ENCODE assay signal across 8 cellular contexts in genomic region chr6:34986845-34987246, GRCh38.
DNase-seq lines count a peak whose midpoint lies in the region; ATAC-seq, FAIRE-seq and TF ChIP-seq lines count a peak whose summit lies in the region.

No MANE protein-coding gene starts in this region.

- H3K4me3 Mint-ChIP-seq in WTC11 = no peak overlapping the region

- no peak overlapping the region for H3K27ac ChIP-seq in kidney (ENCODE audit: low read depth in 2 of 2, low read length in 2 of 2)

- no peak for DNase-seq in Right ventricle myocardium inferior (ENCODE audit: missing footprints)
- no peak for DNase-seq in cardiac septum (ENCODE audit: low spot score)
- DNase-seq in NCI-H2196 (lab: John Stamatoyannopoulos, UW; ENCODE audit: unreplicated experiment) = peak; percentile 73
- peak; percentile 67 for DNase-seq in WTC11 (ENCODE audit: low spot score)
- peak; percentile 89 to 90 for DNase-seq in cardiac fibroblast (ENCODE audit: low read depth in 2 of 2)
- DNase-seq in kidney = no peak
- DNase-seq in stimulated activated CD4-positive, alpha-beta T cell treated with anti-CD3 and anti-CD28 coated beads, Interleukin-1b, Interleukin-23, amount 100 ng/mL, for 1 hour (ENCODE audit: low read depth in 2 of 2) = peak; percentile 18 to 26

- no peaks in the 10 kb centered on the region for H3K9me3 ChIP-seq in kidney (ENCODE audit: control insufficient read depth in 1 of 2, low read length in 2 of 2)

- peaks cover 56% of the 10 kb centered on the region for H3K36me3 Mint-ChIP-seq in WTC11

- H3K9me3 Mint-ChIP-seq in WTC11 = no peaks in the 10 kb centered on the region

- H3K27ac Mint-ChIP-seq in WTC11 = peak overlapping the region; percentile 83

- POLR2A ChIA-PET in WTC11 (lab: Charles Lee) = interaction anchor here (0.7 kb wide), 1 partner anchor 25 kb away, joined by 3 read pairs; no protein-coding TSS in a partner anchor

- peak; percentile 79 for ATAC-seq in Right ventricle myocardium inferior
- peak; percentile 97 for ATAC-seq in WTC11
- no peak for ATAC-seq in HG02885 (IDR thresholded peaks at IDR 0.05; ENCODE audit: poor library complexity, unreplicated experiment)

- peaks cover 21 to 26% of the 10 kb centered on the region in 2 donors for H3K36me3 ChIP-seq in kidney (ENCODE audit: control insufficient read depth in 1 of 2, insufficient read depth in 2 of 2, low read length in 2 of 2)

- TF ChIP-seq CTCF in WTC11 (IDR thresholded peaks at IDR 0.05) (peak; percentile 91), cardiac fibroblast (IDR thresholded peaks at IDR 0.05; ENCODE audit: low read depth, low read length) (peak; percentile 66), kidney (IDR thresholded peaks at IDR 0.05; ENCODE audit: borderline replicate concordance, extremely low read depth, insufficient read depth) (peak; percentile 66)

- CTCF ChIA-PET in WTC11 (lab: Charles Lee) = interaction anchor here (0.6 to 4.9 kb wide), 61 partner anchors 11 to 527 kb away, joined by 3 to 68 read pairs (median 4); partner anchors contain the start of genes SCUBE3, TAF11, TCP11 and ZNF76

- H3K4me1 Mint-ChIP-seq in WTC11 = peaks cover 8% of the 10 kb centered on the region

- intact Hi-C loops in Right ventricle myocardium inferior (cut with DNase I) = loop anchor here (1.0 to 10.0 kb wide), 5 partner anchors 30 to 258 kb away; no protein-coding TSS in a partner anchor
- intact Hi-C loops in cardiac septum (cut with DNase I) = loop anchor here (1.0 to 10.0 kb wide), 3 partner anchors 153 to 250 kb away; no protein-coding TSS in a partner anchor
- intact Hi-C loops in kidney (cut with DNase I) = loop anchor here (5.0 kb wide), 1 partner anchor 150 kb away; no protein-coding TSS in a partner anchor

- FAIRE-seq in kidney (lab: Jason Lieb, UNC) = no peak

- H3K27me3 Mint-ChIP-seq in WTC11 (ENCODE audit: low read depth) = no peaks in the 10 kb centered on the region

- H3K4me3 ChIP-seq in cardiac fibroblast (replicated peaks in 1 of 2; ENCODE audit: low read depth in 2 of 2, low read length in 2 of 2) (no peak overlapping the region), kidney (ENCODE audit: low read length in 2 of 2) (no peak overlapping the region)

- peaks cover 0 to 5% of the 10 kb centered on the region in 2 donors for H3K4me1 ChIP-seq in kidney (ENCODE audit: control insufficient read depth in 1 of 2, insufficient read depth in 1 of 2, low read depth in 1 of 2, low read length in 2 of 2)

- H3K9ac ChIP-seq in kidney (ENCODE audit: low read length in 2 of 2) = no peak overlapping the region

TF ChIP-seq in WTC11, 78 proteins besides CTCF, POLR2A, EP300 and RAD21 (continues in another document):
- TF ChIP-seq, protein P1, sequence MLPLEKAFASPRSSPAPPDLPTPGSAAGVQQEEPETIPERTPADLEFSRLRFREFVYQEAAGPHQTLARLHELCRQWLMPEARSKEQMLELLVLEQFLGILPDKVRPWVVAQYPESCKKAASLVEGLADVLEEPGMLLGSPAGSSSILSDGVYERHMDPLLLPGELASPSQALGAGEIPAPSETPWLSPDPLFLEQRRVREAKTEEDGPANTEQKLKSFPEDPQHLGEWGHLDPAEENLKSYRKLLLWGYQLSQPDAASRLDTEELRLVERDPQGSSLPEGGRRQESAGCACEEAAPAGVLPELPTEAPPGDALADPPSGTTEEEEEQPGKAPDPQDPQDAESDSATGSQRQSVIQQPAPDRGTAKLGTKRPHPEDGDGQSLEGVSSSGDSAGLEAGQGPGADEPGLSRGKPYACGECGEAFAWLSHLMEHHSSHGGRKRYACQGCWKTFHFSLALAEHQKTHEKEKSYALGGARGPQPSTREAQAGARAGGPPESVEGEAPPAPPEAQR (CRISPR knock-in tag; IDR thresholded peaks at IDR 0.05) = no peak
- TF ChIP-seq MLX (CRISPR knock-in tag; IDR thresholded peaks at IDR 0.05) (no peak), RORB (CRISPR knock-in tag; IDR thresholded peaks at IDR 0.05) (no peak), AFF4 (CRISPR knock-in tag; IDR thresholded peaks at IDR 0.05; ENCODE audit: borderline replicate concordance) (no peak), ZBTB43 (CRISPR knock-in tag; IDR thresholded peaks at IDR 0.05) (no peak), ZNF425 (CRISPR knock-in tag; conservative IDR thresholded peaks at IDR 0.05) (no peak), ZNF121 (CRISPR knock-in tag; IDR thresholded peaks at IDR 0.05) (no peak), ATF3 (CRISPR knock-in tag; conservative IDR thresholded peaks at IDR 0.05) (no peak), ETV6 (CRISPR knock-in tag; IDR thresholded peaks at IDR 0.05) (no peak)

Comparison
In these comparisons a context has a peak if more than half of its experiments do, and no peak if none do; other contexts are left out.
1. DNase-seq: peak in NCI-H2196 (single experiment), WTC11 (single experiment), cardiac fibroblast (2 of 2) and stimulated activated CD4-positive, alpha-beta T cell treated with anti-CD3 and anti-CD28 coated beads, Interleukin-1b, Interleukin-23, amount 100 ng/mL, for 1 hour (2 of 2); none in Right ventricle myocardium inferior (single experiment), cardiac septum (single experiment) and kidney (single experiment).
2. Peak in every context shown above with its lines, with median percentiles within 50 percentile points of each other: CTCF ChIP-seq.